8 cellular contexts compared by ENCODE assay signal in genomic region chr4:80540785-80541469, GRCh38.
DNase-seq lines count a peak whose midpoint lies in the region; ATAC-seq and TF ChIP-seq lines count a peak whose summit lies in the region.

No MANE protein-coding gene starts in this region.

- H3K27ac ChIP-seq in GM23338 (ENCODE audit: low read depth), result no peak overlapping the region

- peaks cover 4% of the 10 kb centered on the region for H3K9me3 Mint-ChIP-seq in activated naive CD4-positive, alpha-beta T cell treated with anti-CD3 and anti-CD28 coated beads for 36 hours
- H3K9me3 Mint-ChIP-seq in GM23338 (no peaks in the 10 kb centered on the region), Caco-2 (ENCODE audit: unreplicated experiment) (no peaks in the 10 kb centered on the region)

- H4K20me1 ChIP-seq in GM23338 (replicated peaks; ENCODE audit: insufficient read depth), result no peaks in the 10 kb centered on the region

- H3K4me3 Mint-ChIP-seq in activated naive CD4-positive, alpha-beta T cell treated with anti-CD3 and anti-CD28 coated beads for 36 hours, result no peak overlapping the region
- H3K4me3 Mint-ChIP-seq in GM23338, result no peak overlapping the region
- no peak overlapping the region for H3K4me3 Mint-ChIP-seq in Caco-2 (ENCODE audit: unreplicated experiment)

- BruUV-seq in Caco-2 (replicated peaks; lab: Mats Ljungman, UMichigan), result no TSS peak

- intact Hi-C loops in activated naive CD4-positive, alpha-beta T cell treated with anti-CD3 and anti-CD28 coated beads for 36 hours (cut with micrococcal nuclease), result loop anchor here (1.0 to 5.0 kb wide), 10 partner anchors 49 to 1886 kb away; partner anchors contain the start of gene PAQR3
- intact Hi-C loops in Caco-2 (cut with micrococcal nuclease; ENCODE audit: unreplicated experiment) (no loop called here), left colon (cut with DNase I, micrococcal nuclease) (no loop called here)

- H3K9me2 ChIP-seq in GM23338 (ENCODE audit: insufficient read depth), result peaks cover 6% of the 10 kb centered on the region; the same call in 1 of the 2 replicates

- H3K4me2 ChIP-seq in GM23338, result no peak overlapping the region

- no peaks in the 10 kb centered on the region for H3K27me3 ChIP-seq in GM23338 (ENCODE audit: insufficient read depth)
- no peaks in the 10 kb centered on the region; the same call in 1 of the 2 replicates for H3K27me3 ChIP-seq in Caco-2 (replicated peaks; ENCODE audit: control insufficient read depth, insufficient read depth, low read length)

- H3K4me3 ChIP-seq in Jurkat, Clone E6-1 (ENCODE audit: low read length), result no peak overlapping the region
- H3K4me3 ChIP-seq in GM23338 (no peak overlapping the region), Caco-2 (ENCODE audit: low read depth, low read length) (no peak overlapping the region)

- H3K27me3 Mint-ChIP-seq in activated naive CD4-positive, alpha-beta T cell treated with anti-CD3 and anti-CD28 coated beads for 36 hours (ENCODE audit: low read depth), result peaks cover 34% of the 10 kb centered on the region
- peaks cover 3% of the 10 kb centered on the region for H3K27me3 Mint-ChIP-seq in GM23338 (ENCODE audit: insufficient read depth, low read depth, poor library complexity)
- no peaks in the 10 kb centered on the region for H3K27me3 Mint-ChIP-seq in Caco-2 (ENCODE audit: insufficient read depth, unreplicated experiment)

- TF ChIP-seq CTCF in GM23338 (conservative IDR thresholded peaks at IDR 0.05; ENCODE audit: low read depth in 2 of 2) (no peak), Caco-2 (IDR thresholded peaks at IDR 0.05; ENCODE audit: insufficient read depth in 1 of 2, low read depth in 1 of 2, low read length in 1 of 2, severe bottlenecking in 1 of 2, unreplicated experiment in 1 of 2) (no peak)

- H3K79me2 ChIP-seq in GM23338 (replicated peaks; ENCODE audit: insufficient read depth), result no peaks in the 10 kb centered on the region

- H3K4me1 Mint-ChIP-seq in activated naive CD4-positive, alpha-beta T cell treated with anti-CD3 and anti-CD28 coated beads for 36 hours (ENCODE audit: low read depth), result peaks cover 48% of the 10 kb centered on the region
- H3K4me1 Mint-ChIP-seq in GM23338 (peaks cover 28% of the 10 kb centered on the region), Caco-2 (ENCODE audit: low read depth, unreplicated experiment) (no peaks in the 10 kb centered on the region)

- peaks cover 4% of the 10 kb centered on the region for H3K36me3 Mint-ChIP-seq in activated naive CD4-positive, alpha-beta T cell treated with anti-CD3 and anti-CD28 coated beads for 36 hours (ENCODE audit: low read depth)
- H3K36me3 Mint-ChIP-seq in GM23338 (ENCODE audit: low read depth) (no peaks in the 10 kb centered on the region), Caco-2 (ENCODE audit: insufficient read depth, unreplicated experiment) (no peaks in the 10 kb centered on the region)

- no peaks in the 10 kb centered on the region for H3K9me3 ChIP-seq in Caco-2

- H2AFZ ChIP-seq in GM23338, result no peak overlapping the region

- no peaks in the 10 kb centered on the region for H3K4me1 ChIP-seq in GM23338 (ENCODE audit: insufficient read depth)
- no peaks in the 10 kb centered on the region for H3K4me1 ChIP-seq in Caco-2

- POLR2A ChIA-PET in Caco-2 (lab: Charles Lee), result no interaction called here

- CTCF ChIA-PET in activated naive CD4-positive, alpha-beta T cell treated with anti-CD3 and anti-CD28 coated beads for 36 hours (lab: Charles Lee), result no interaction called here
- CTCF ChIA-PET in Caco-2 (lab: Charles Lee), result no interaction called here

- H3F3A ChIP-seq in GM23338 (replicated peaks; ENCODE audit: low read depth), result no peaks in the 10 kb centered on the region

- ATAC-seq in HG02588 (IDR thresholded peaks at IDR 0.05; ENCODE audit: unreplicated experiment) (peak; percentile 92), GM23338 (no peak), left colon (no peak)
- peak; percentile 88 for ATAC-seq in stimulated activated naive CD8-positive, alpha-beta T cell treated with anti-CD3 and anti-CD28 coated beads, Interleukin-15, Interleukin-2, amounts not matched to agents 100 U/mL and 50 U/mL, for 24 hours

- no peaks in the 10 kb centered on the region for H3K36me3 ChIP-seq in GM23338 (ENCODE audit: insufficient read depth)
- no peaks in the 10 kb centered on the region for H3K36me3 ChIP-seq in Caco-2 (ENCODE audit: control insufficient read depth, insufficient read depth, low read length)

- DNase-seq in activated naive CD4-positive, alpha-beta T cell treated with anti-CD3 and anti-CD28 coated beads for 36 hours, result no peak
- DNase-seq in activated naive CD4-positive, alpha-beta T cell treated with anti-CD3 and anti-CD28 coated beads, Interleukin-2, amount 50 U/mL, for 16 hours, result no peak
- peak; percentile 5 for DNase-seq in Jurkat, Clone E6-1 (ENCODE audit: low read depth, low spot score)
- no peak for DNase-seq in stimulated activated naive CD8-positive, alpha-beta T cell treated with anti-CD3 and anti-CD28 coated beads, Interleukin-15, Interleukin-2, amounts not matched to agents 100 U/mL and 50 U/mL, for 24 hours
- DNase-seq in GM23338 (ENCODE audit: low spot score), result no peak
- no peak for DNase-seq in Caco-2
- DNase-seq in left colon, result no peak

- peak overlapping the region; percentile 41 for H3K27ac Mint-ChIP-seq in activated naive CD4-positive, alpha-beta T cell treated with anti-CD3 and anti-CD28 coated beads for 36 hours
- H3K27ac Mint-ChIP-seq in GM23338 (no peak overlapping the region), Caco-2 (ENCODE audit: unreplicated experiment) (no peak overlapping the region)

TF ChIP-seq in GM23338, 12 proteins besides CTCF, POLR2A, EP300 and RAD21:
- TF ChIP-seq ZNF462 (CRISPR knock-in tag; IDR thresholded peaks at IDR 0.05), result no peak
- no peak for TF ChIP-seq JUNB (IDR thresholded peaks at IDR 0.05; ENCODE audit: unreplicated experiment)
TF ChIP-seq in GM23338: peak in this region for 0.

Comparison
In these comparisons a context has a peak if more than half of its experiments do, and no peak if none do; other contexts are left out.
1. ATAC-seq: peak in HG02588 (single experiment) and stimulated activated naive CD8-positive, alpha-beta T cell treated with anti-CD3 and anti-CD28 coated beads, Interleukin-15, Interleukin-2, amounts not matched to agents 100 U/mL and 50 U/mL, for 24 hours (single experiment); none in GM23338 (single experiment) and left colon (single experiment).